ENCODE assay signal across 8 cellular contexts in genomic region chr2:8583400-8584173, GRCh38.
A peak's percentile ranks its signal among the peaks of the same experiment; 100 is the strongest.
DNase-seq lines count a peak whose midpoint lies in the region; ATAC-seq and TF ChIP-seq lines count a peak whose summit lies in the region.

No MANE protein-coding gene starts in this region.

- peak; percentile 70 for ATAC-seq in HG02678 (IDR thresholded peaks at IDR 0.05; ENCODE audit: unreplicated experiment)

- no peak for TF ChIP-seq CTCF in GM13976 (IDR thresholded peaks at IDR 0.05; ENCODE audit: borderline replicate concordance, control extremely low read depth, extremely low read depth, insufficient read depth, missing control alignments)

- DNase-seq in GM13976 (ENCODE audit: low spot score) = peak; percentile 98
- peak; percentile 92 for DNase-seq in NCI-H2029 (lab: John Stamatoyannopoulos, UW)
- DNase-seq in activated CD4-positive, alpha-beta T cell treated with anti-CD3 and anti-CD28 coated beads, Interleukin-2, amount 50 U/mL, for 4 hours = peak; percentile 61 to 62
- DNase-seq in effector CD4-positive, alpha-beta T cell = peak; percentile 36
- peak; percentile 97 for DNase-seq in mesenteric fat pad (ENCODE audit: low spot score)
- peak; percentile 63 for DNase-seq in stimulated activated CD8-positive, alpha-beta memory T cell treated with anti-CD3 and anti-CD28 coated beads, Interleukin-15, amount 100 ng/mL, for 24 hours (ENCODE audit: low read depth)
- no peak for DNase-seq in SK-N-DZ (ENCODE audit: low spot score)

- in situ Hi-C loops in GM13976 (cut with MboI; ENCODE audit: low sequenced_read_pairs, unreplicated experiment) = no loop called here
